In the genomic region with DNA sequence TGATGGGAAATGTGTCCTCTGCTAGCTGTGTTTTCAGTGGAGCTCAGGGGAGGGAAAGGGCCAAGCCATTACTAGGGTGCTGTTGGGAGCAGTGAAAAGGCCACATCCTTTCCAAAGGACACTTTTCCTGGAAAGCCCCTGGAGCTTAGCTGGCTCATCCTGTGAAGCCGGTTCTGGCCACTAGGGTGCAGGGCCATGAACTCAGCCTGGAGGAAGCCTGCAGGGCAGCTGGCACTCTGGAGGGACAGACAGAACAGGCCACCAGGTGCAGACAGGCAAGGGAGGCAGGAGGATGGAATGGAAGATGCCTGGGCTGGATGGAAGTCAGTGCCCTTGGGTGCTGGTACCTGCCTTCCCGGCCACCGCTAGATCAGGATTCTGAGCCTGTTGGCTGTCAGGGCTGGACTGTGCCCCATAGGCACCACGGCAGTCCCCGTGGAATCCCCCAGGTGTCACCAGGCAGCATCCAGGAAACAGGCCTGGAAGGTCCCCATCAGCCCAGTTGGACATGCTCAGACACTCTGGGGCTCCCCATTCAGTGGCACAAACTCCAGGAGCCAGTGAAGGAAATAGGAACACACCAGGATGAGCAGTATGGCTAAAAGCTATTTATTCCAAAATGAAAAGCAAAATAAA, we compare ENCODE assay signal across 10 cellular contexts.
DNase-seq lines count a peak whose midpoint lies in the region; ATAC-seq and TF ChIP-seq lines count a peak whose summit lies in the region.
"Had no signal": no experiment of that assay in that cellular context is flagged by ENCODE, and none has a peak within 500 bp of the region (broad histone marks: within the 10 kb centered on the region; RNA-seq: fewer than 3 reads in every experiment).

No MANE protein-coding gene starts in this region.

- no peaks in the 10 kb centered on the region for H3K4me1 ChIP-seq in Panc1 (ENCODE audit: control insufficient read depth, insufficient read depth, low read length)

- in situ Hi-C loops in Panc1 (cut with HindIII; ENCODE audit: low pct_unique_long_range_greater_than_20kb, low sequenced_read_pairs), result no loop called here

- peaks cover 6 to 7% of the 10 kb centered on the region in 2 donors for H3K27me3 Mint-ChIP-seq in natural killer cell treated with Interleukin-12 subunit alpha and Interleukin-12 subunit beta and Interleukin-15 and Interleukin-18, amount 100 ng/mL, for 72 hours

- no peaks in the 10 kb centered on the region for H3K9me3 ChIP-seq in Panc1 (ENCODE audit: control insufficient read depth, insufficient read depth, low read depth, low read length)

- CTCF ChIA-PET in Panc1 (lab: Charles Lee), result no interaction called here

- ATAC-seq in Panc1 (peak; percentile 78; the same call in 1 of the 2 replicates), GM21723 (IDR thresholded peaks at IDR 0.05; ENCODE audit: unreplicated experiment) (no peak), HG02981 (IDR thresholded peaks at IDR 0.05; ENCODE audit: unreplicated experiment) (no peak), GM19455 (IDR thresholded peaks at IDR 0.05; ENCODE audit: unreplicated experiment) (no peak)
- no peak for ATAC-seq in natural killer cell treated with Interleukin-12 subunit alpha and Interleukin-12 subunit beta and Interleukin-15 and Interleukin-18, amount 100 ng/mL, for 72 hours
- ATAC-seq: activated T-helper 17 cell treated with anti-CD3 and anti-CD28 coated beads, Interleukin-2, amount 50 U/mL, for 72 hours had no signal

- H3K27ac Mint-ChIP-seq in natural killer cell treated with Interleukin-12 subunit alpha and Interleukin-12 subunit beta and Interleukin-15 and Interleukin-18, amount 100 ng/mL, for 72 hours, result no peak overlapping the region
- H3K27ac Mint-ChIP-seq: activated T-helper 17 cell treated with anti-CD3 and anti-CD28 coated beads, Interleukin-2, amount 50 U/mL, for 72 hours had no signal

- no TSS peak for BruUV-seq in Panc1 (replicated peaks; lab: Mats Ljungman, UMichigan)

- no peak overlapping the region for H3K4me3 ChIP-seq in GM12865 (ENCODE audit: low read depth, low read length)
- no peak overlapping the region for H3K4me3 ChIP-seq in Panc1 (ENCODE audit: low read depth in 2 of 2, low read length in 2 of 2)
- H3K4me3 ChIP-seq in fibroblast of villous mesenchyme (ENCODE audit: low read depth, low read length), result no peak overlapping the region

- no peaks in the 10 kb centered on the region for H3K27me3 ChIP-seq in Panc1 (ENCODE audit: control insufficient read depth, insufficient read depth, low read length)

- peak; percentile 42 for DNase-seq in 8988T
- peak; percentile 43 for DNase-seq in GM12865 (ENCODE audit: low read depth)
- no peak for DNase-seq in Panc1 (ENCODE audit: low read depth, low spot score)
- DNase-seq in fibroblast of villous mesenchyme (ENCODE audit: low read depth), result peak; percentile 5
- DNase-seq in natural killer cell treated with Interleukin-12 subunit alpha and Interleukin-12 subunit beta and Interleukin-15 and Interleukin-18, amount 100 ng/mL, for 72 hours (ENCODE audit: low spot score), result no peak
- DNase-seq: NCI-H2171 treated with DMSO at 0.1 percent for 48 hours had no signal

- intact Hi-C loops in Panc1 (cut with micrococcal nuclease; ENCODE audit: unreplicated experiment), result no loop called here

- H3K9me3 Mint-ChIP-seq in natural killer cell treated with Interleukin-12 subunit alpha and Interleukin-12 subunit beta and Interleukin-15 and Interleukin-18, amount 100 ng/mL, for 72 hours, result no peaks in the 10 kb centered on the region

- POLR2A ChIA-PET in Panc1 (lab: Charles Lee), result no interaction called here

- H3K4me3 Mint-ChIP-seq in natural killer cell treated with Interleukin-12 subunit alpha and Interleukin-12 subunit beta and Interleukin-15 and Interleukin-18, amount 100 ng/mL, for 72 hours, result no peak overlapping the region
- H3K4me3 Mint-ChIP-seq: activated T-helper 17 cell treated with anti-CD3 and anti-CD28 coated beads, Interleukin-2, amount 50 U/mL, for 72 hours had no signal

- H3K27ac ChIP-seq in Panc1 (ENCODE audit: low read length), result no peak overlapping the region

- no peaks in the 10 kb centered on the region for H3K36me3 Mint-ChIP-seq in natural killer cell treated with Interleukin-12 subunit alpha and Interleukin-12 subunit beta and Interleukin-15 and Interleukin-18, amount 100 ng/mL, for 72 hours

- no peaks in the 10 kb centered on the region for H3K36me3 ChIP-seq in Panc1 (ENCODE audit: control insufficient read depth, insufficient read depth, low read length)

- H3K4me1 Mint-ChIP-seq in natural killer cell treated with Interleukin-12 subunit alpha and Interleukin-12 subunit beta and Interleukin-15 and Interleukin-18, amount 100 ng/mL, for 72 hours (ENCODE audit: low read depth in 2 of 2), result no peaks in the 10 kb centered on the region
- H3K4me1 Mint-ChIP-seq: activated T-helper 17 cell treated with anti-CD3 and anti-CD28 coated beads, Interleukin-2, amount 50 U/mL, for 72 hours had no signal

- TF ChIP-seq CTCF in GM12865 (IDR thresholded peaks at IDR 0.05; ENCODE audit: insufficient read depth, low read depth, low read length, missing control alignments) (peak; percentile 35), Panc1 (IDR thresholded peaks at IDR 0.05) (peak; percentile 49; the same call in 1 of the 2 replicates), fibroblast of villous mesenchyme (IDR thresholded peaks at IDR 0.05; ENCODE audit: insufficient read depth, low read depth, low read length) (peak; percentile 60)

Comparison
In these comparisons a context has a peak if more than half of its experiments do, and no peak if none do; other contexts are left out.
1. DNase-seq: peak in 8988T (single experiment), GM12865 (single experiment) and fibroblast of villous mesenchyme (single experiment); none in Panc1 (single experiment) and natural killer cell treated with Interleukin-12 subunit alpha and Interleukin-12 subunit beta and Interleukin-15 and Interleukin-18, amount 100 ng/mL, for 72 hours (single experiment).
2. Peak in every context shown above with its lines, with median percentiles within 50 percentile points of each other: CTCF ChIP-seq.